ENCODE assay signal across 8 cellular contexts in genomic region chr16:17211797-17212196, GRCh38.
DNase-seq lines count a peak whose midpoint lies in the region; ATAC-seq, FAIRE-seq and TF ChIP-seq lines count a peak whose summit lies in the region.

No MANE protein-coding gene starts in this region.

- H3K9me3 ChIP-seq in Loucy (ENCODE audit: insufficient read depth, low read depth, low read length) (no peaks in the 10 kb centered on the region), upper lobe of left lung (peaks cover 0 to 5% (median 2%) of the 10 kb centered on the region in 4 donors)

- H3K9me3 Mint-ChIP-seq in activated T-cell treated with anti-CD3 and anti-CD28 coated beads, Interleukin-2, amount 50 U/mL, for 24 hours, result peaks cover 10% of the 10 kb centered on the region
- H3K9me3 Mint-ChIP-seq in neural crest cell, result peaks cover 2% of the 10 kb centered on the region

- H3K4me1 ChIP-seq in Loucy (ENCODE audit: insufficient read depth, low read length, poor library complexity, severe bottlenecking) (peaks cover 4% of the 10 kb centered on the region), upper lobe of left lung (no peaks in the 10 kb centered on the region)

- H3K27ac ChIP-seq in upper lobe of left lung, result no peak overlapping the region

- H3K36me3 Mint-ChIP-seq in activated T-cell treated with anti-CD3 and anti-CD28 coated beads, Interleukin-2, amount 50 U/mL, for 24 hours (ENCODE audit: low read depth), result peaks cover 15% of the 10 kb centered on the region
- no peaks in the 10 kb centered on the region for H3K36me3 Mint-ChIP-seq in neural crest cell (ENCODE audit: low read depth)

- H3K4me1 Mint-ChIP-seq in activated T-cell treated with anti-CD3 and anti-CD28 coated beads, Interleukin-2, amount 50 U/mL, for 24 hours (ENCODE audit: low read depth), result peaks cover 16% of the 10 kb centered on the region
- peaks cover 30% of the 10 kb centered on the region for H3K4me1 Mint-ChIP-seq in neural crest cell

- H2AFZ ChIP-seq in Loucy (ENCODE audit: low read length), result no peak overlapping the region

- peaks cover 38% of the 10 kb centered on the region for H4K20me1 ChIP-seq in Loucy (ENCODE audit: insufficient read depth, low read length, poor library complexity, severe bottlenecking)

- peaks cover 79% of the 10 kb centered on the region for H3K79me2 ChIP-seq in Loucy (ENCODE audit: insufficient read depth, low read length)

- no peak overlapping the region for H3K4me3 Mint-ChIP-seq in activated T-cell treated with anti-CD3 and anti-CD28 coated beads, Interleukin-2, amount 50 U/mL, for 24 hours
- no peak overlapping the region for H3K4me3 Mint-ChIP-seq in neural crest cell

- FAIRE-seq in D721Med (lab: Jason Lieb, UNC), result no peak

- H3K27me3 Mint-ChIP-seq in activated T-cell treated with anti-CD3 and anti-CD28 coated beads, Interleukin-2, amount 50 U/mL, for 24 hours, result no peaks in the 10 kb centered on the region
- H3K27me3 Mint-ChIP-seq in neural crest cell (ENCODE audit: low read depth), result no peaks in the 10 kb centered on the region

- no peak overlapping the region for H3K4me2 ChIP-seq in Loucy (ENCODE audit: low read depth, low read length, poor library complexity, severe bottlenecking)

- H3K4me3 ChIP-seq in Loucy (ENCODE audit: low read length, poor library complexity, severe bottlenecking) (no peak overlapping the region), upper lobe of left lung (no peak overlapping the region)

- DNase-seq in D721Med (ENCODE audit: insufficient read length, low spot score), result no peak
- peak; percentile 39 for DNase-seq in activated T-cell treated with anti-CD3 and anti-CD28 coated beads, Interleukin-2, amount 50 U/mL, for 24 hours
- DNase-seq in neural crest cell (ENCODE audit: low read depth, low spot score), result no peak
- DNase-seq in globus pallidus (ENCODE audit: low spot score), result no peak
- no peak for DNase-seq in upper lobe of left lung
- no peak for DNase-seq in hippocampal formation (lab: John Stamatoyannopoulos, UW)
- no peak for DNase-seq in nucleus accumbens (lab: John Stamatoyannopoulos, UW)

- H3F3A ChIP-seq in Loucy (ENCODE audit: low read depth), result no peaks in the 10 kb centered on the region

- no peak for TF ChIP-seq EP300 in upper lobe of left lung (IDR thresholded peaks at IDR 0.05)

- H3K27me3 ChIP-seq in Loucy (ENCODE audit: insufficient read depth, low read length, poor library complexity, severe bottlenecking) (no peaks in the 10 kb centered on the region), upper lobe of left lung (no peaks in the 10 kb centered on the region)

- H3K36me3 ChIP-seq in Loucy (ENCODE audit: insufficient read depth, low read length) (peaks cover 52% of the 10 kb centered on the region), upper lobe of left lung (no peaks in the 10 kb centered on the region)

- H3K27ac Mint-ChIP-seq in activated T-cell treated with anti-CD3 and anti-CD28 coated beads, Interleukin-2, amount 50 U/mL, for 24 hours, result no peak overlapping the region
- H3K27ac Mint-ChIP-seq in neural crest cell (ENCODE audit: unreplicated experiment), result no peak overlapping the region

- H3K9me2 ChIP-seq in Loucy (replicated peaks; ENCODE audit: low read depth, low read length), result no peaks in the 10 kb centered on the region

- no peak overlapping the region for H3K9ac ChIP-seq in Loucy (ENCODE audit: low read depth, low read length, poor library complexity, severe bottlenecking)

- WGBS in upper lobe of left lung, 2 donors, result 77 to 83% methylated on average over 4 of the region's 4 CpGs

- ATAC-seq in upper lobe of left lung (ENCODE audit: low FRiP score in 2 of 2), result no peak

- no peak for TF ChIP-seq POLR2A in upper lobe of left lung (IDR thresholded peaks at IDR 0.05)

- TF ChIP-seq CTCF in D721Med (IDR thresholded peaks at IDR 0.05; ENCODE audit: insufficient read depth, missing control alignments) (peak; percentile 39), Loucy (conservative IDR thresholded peaks at IDR 0.05; ENCODE audit: low read length) (peak; percentile 73), neural crest cell (conservative IDR thresholded peaks at IDR 0.05) (peak; percentile 49), upper lobe of left lung (IDR thresholded peaks at IDR 0.05) (peak in 2 of 6 experiments; percentile 8 to 10)
